Comparison of ENCODE assay signal across 8 cellular contexts in the genomic region with DNA sequence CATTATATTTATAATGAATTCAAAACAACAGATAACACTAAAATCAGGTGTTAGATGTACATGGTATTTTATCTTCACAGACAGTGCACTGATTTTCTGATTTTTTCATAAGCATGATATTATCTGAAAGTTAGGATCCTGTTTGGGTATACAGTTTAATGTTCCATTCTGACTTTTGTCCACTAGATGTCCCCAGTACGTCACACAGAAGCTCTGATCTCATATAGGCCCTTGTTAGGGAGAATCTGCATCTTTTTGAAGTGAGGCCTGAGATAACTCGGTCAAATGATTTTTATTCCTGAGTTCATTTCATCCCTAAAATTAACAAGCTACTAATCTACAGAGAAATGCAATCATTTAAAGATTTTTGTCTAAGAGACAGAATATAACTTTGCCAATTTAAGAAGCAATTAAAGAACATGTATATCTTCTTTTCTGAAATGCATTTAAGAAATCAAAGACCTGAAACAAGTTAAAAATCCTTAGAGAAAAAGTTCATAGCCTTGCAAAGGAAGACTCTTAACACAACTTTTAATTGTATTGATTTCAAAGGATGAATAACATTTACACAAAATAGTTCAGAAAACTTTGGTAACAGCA.
DNase-seq lines count a peak whose midpoint lies in the region; ATAC-seq and TF ChIP-seq lines count a peak whose summit lies in the region.

No MANE protein-coding gene starts in this region.

- POLR2A ChIA-PET in HEK293 (lab: Yijun Ruan, JAX), result no interaction called here

- H3K4me1 ChIP-seq in HEK293 (ENCODE audit: control insufficient read depth, insufficient read depth, low read length) (no peaks in the 10 kb centered on the region; the same call in none of the 2 replicates), esophagus muscularis mucosa (peaks cover 0 to 16% (median 13%) of the 10 kb centered on the region in 4 donors)

- H3K36me3 Mint-ChIP-seq in natural killer cell, result no peaks in the 10 kb centered on the region

- intact Hi-C loops in esophagus muscularis mucosa (cut with DNase I) (loop anchor here (5.0 kb wide), 1 partner anchor 39 kb away; no protein-coding TSS in a partner anchor), natural killer cell (cut with micrococcal nuclease) (no loop called here)

- WGBS in esophagus muscularis mucosa, result 10% methylated on average over 2 of the region's 2 CpGs

- H3K9me3 Mint-ChIP-seq in natural killer cell, result no peaks in the 10 kb centered on the region

- H3K27me3 Mint-ChIP-seq in natural killer cell (ENCODE audit: low read depth in 2 of 2), result no peaks in the 10 kb centered on the region

- TF ChIP-seq CTCF in GM12864 (IDR thresholded peaks at IDR 0.05; ENCODE audit: low read depth, low read length, missing control alignments) (peak; percentile 66), HEK293 (tag by site-specific recombination; IDR thresholded peaks at IDR 0.05) (peak; percentile 54; the same call in 1 of the 2 replicates), LNCaP clone FGC (IDR thresholded peaks at IDR 0.05; ENCODE audit: control insufficient read depth, extremely low read depth, insufficient read depth) (peak; percentile 83), esophagus muscularis mucosa (IDR thresholded peaks at IDR 0.05) (peak; percentile 66 to 83 (median 67)), natural killer cell (IDR thresholded peaks at IDR 0.05) (peak; percentile 81)

- H3K27me3 ChIP-seq in esophagus muscularis mucosa, result no peaks in the 10 kb centered on the region

- TF ChIP-seq EP300 in esophagus muscularis mucosa (IDR thresholded peaks at IDR 0.05), result no peak

- H3K4me1 Mint-ChIP-seq in natural killer cell, result peaks cover 6 to 11% of the 10 kb centered on the region in 2 donors

- H3K9me3 ChIP-seq in HEK293 (ENCODE audit: control insufficient read depth, insufficient read depth, low read depth, low read length) (no peaks in the 10 kb centered on the region), esophagus muscularis mucosa (no peaks in the 10 kb centered on the region)

- CTCF ChIA-PET in HEK293 (lab: Yijun Ruan, JAX), result interaction anchor here (0.5 to 1.8 kb wide), 30 partner anchors 9 to 792 kb away, joined by 3 to 12 read pairs (median 3); no protein-coding TSS in a partner anchor

- H3K4me3 ChIP-seq in GM12864 (ENCODE audit: low read depth, low read length) (no peak overlapping the region), HEK293 (ENCODE audit: low read depth, low read length) (no peak overlapping the region), LNCaP clone FGC (ENCODE audit: low read depth, low read length) (no peak overlapping the region), esophagus muscularis mucosa (no peak overlapping the region)

- H3K4me3 Mint-ChIP-seq in natural killer cell, result no peak overlapping the region

- no peak for TF ChIP-seq POLR2A in esophagus muscularis mucosa (IDR thresholded peaks at IDR 0.05; ENCODE audit: low read depth)

- DNase-seq in AG08395 (ENCODE audit: low spot score) (peak; percentile 71), GM12864 (ENCODE audit: low read depth) (peak; percentile 43), LNCaP clone FGC (ENCODE audit: low read depth) (peak; percentile 34), SK-N-DZ (ENCODE audit: low spot score) (peak; percentile 47), esophagus muscularis mucosa (ENCODE audit: extremely low spot score) (no peak), natural killer cell (no peak), 8988T (no peak)

- no peak overlapping the region for H3K27ac Mint-ChIP-seq in natural killer cell

- no peak overlapping the region for H3K27ac ChIP-seq in HEK293 (ENCODE audit: extremely low read depth, low read depth, low read length)
- H3K27ac ChIP-seq in esophagus muscularis mucosa (replicated peaks in 1 of 4), result peak overlapping the region in 1 of 4 donors; percentile 44

- peak; percentile 72 to 88 (median 86) for ATAC-seq in natural killer cell

- no peaks in the 10 kb centered on the region for H3K36me3 ChIP-seq in HEK293 (ENCODE audit: control insufficient read depth in 2 of 2, insufficient read depth in 1 of 2, low read length in 2 of 2)
- no peaks in the 10 kb centered on the region for H3K36me3 ChIP-seq in esophagus muscularis mucosa

TF ChIP-seq in HEK293, 187 proteins besides CTCF, POLR2A, EP300 and RAD21:
- TF ChIP-seq SCRT1 (tag by site-specific recombination; IDR thresholded peaks at IDR 0.05; ENCODE audit: borderline replicate concordance) (no peak), TCF7L2 (IDR thresholded peaks at IDR 0.05; ENCODE audit: borderline replicate concordance, low read depth, low read length) (peak; percentile 27; the same call in 1 of the 2 replicates), ZBTB21 (tag by site-specific recombination; IDR thresholded peaks at IDR 0.05) (peak; percentile 30; the same call in 1 of the 2 replicates), ZBTB17 (tag by site-specific recombination; IDR thresholded peaks at IDR 0.05) (peak; percentile 71), ZNF629 (tag by site-specific recombination; IDR thresholded peaks at IDR 0.05) (peak; percentile 44), ZNF654 (tag by site-specific recombination; IDR thresholded peaks at IDR 0.05; ENCODE audit: low read depth) (peak; percentile 99), SP7 (tag by site-specific recombination; IDR thresholded peaks at IDR 0.05) (no peak), ZNF501 (tag by site-specific recombination; IDR thresholded peaks at IDR 0.05) (no peak), ZSCAN30 (tag by site-specific recombination; IDR thresholded peaks at IDR 0.05) (peak; percentile 78; the same call in 1 of the 2 replicates), PRDM1 (tag by site-specific recombination; IDR thresholded peaks at IDR 0.05) (no peak), ZNF202 (tag by site-specific recombination; IDR thresholded peaks at IDR 0.05; ENCODE audit: borderline replicate concordance) (no peak), ZNF266 (tag by site-specific recombination; IDR thresholded peaks at IDR 0.05; ENCODE audit: low read depth) (no peak), YY2 (tag by site-specific recombination; IDR thresholded peaks at IDR 0.05) (no peak), ZNF660 (tag by site-specific recombination; IDR thresholded peaks at IDR 0.05) (0 out of 2 replicates have a peak, but pooled peaks have one; percentile 25), ZNF155 (tag by site-specific recombination; IDR thresholded peaks at IDR 0.05) (no peak), ZBTB20 (tag by site-specific recombination; IDR thresholded peaks at IDR 0.05) (peak; percentile 61; the same call in 1 of the 2 replicates)
- TF ChIP-seq, protein P1, sequence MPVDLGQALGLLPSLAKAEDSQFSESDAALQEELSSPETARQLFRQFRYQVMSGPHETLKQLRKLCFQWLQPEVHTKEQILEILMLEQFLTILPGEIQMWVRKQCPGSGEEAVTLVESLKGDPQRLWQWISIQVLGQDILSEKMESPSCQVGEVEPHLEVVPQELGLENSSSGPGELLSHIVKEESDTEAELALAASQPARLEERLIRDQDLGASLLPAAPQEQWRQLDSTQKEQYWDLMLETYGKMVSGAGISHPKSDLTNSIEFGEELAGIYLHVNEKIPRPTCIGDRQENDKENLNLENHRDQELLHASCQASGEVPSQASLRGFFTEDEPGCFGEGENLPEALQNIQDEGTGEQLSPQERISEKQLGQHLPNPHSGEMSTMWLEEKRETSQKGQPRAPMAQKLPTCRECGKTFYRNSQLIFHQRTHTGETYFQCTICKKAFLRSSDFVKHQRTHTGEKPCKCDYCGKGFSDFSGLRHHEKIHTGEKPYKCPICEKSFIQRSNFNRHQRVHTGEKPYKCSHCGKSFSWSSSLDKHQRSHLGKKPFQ (tag by site-specific recombination; IDR thresholded peaks at IDR 0.05), result no peak

Comparison
In these comparisons a context has a peak if more than half of its experiments do, and no peak if none do; other contexts are left out.
1. DNase-seq: peak in AG08395 (single experiment), GM12864 (single experiment), LNCaP clone FGC (single experiment) and SK-N-DZ (single experiment); none in esophagus muscularis mucosa (single experiment), natural killer cell (single experiment) and 8988T (single experiment).
2. Peak in every context shown above with its lines, with median percentiles within 50 percentile points of each other: CTCF ChIP-seq.